ENCODE assay signal across 8 cellular contexts in the genomic region with DNA sequence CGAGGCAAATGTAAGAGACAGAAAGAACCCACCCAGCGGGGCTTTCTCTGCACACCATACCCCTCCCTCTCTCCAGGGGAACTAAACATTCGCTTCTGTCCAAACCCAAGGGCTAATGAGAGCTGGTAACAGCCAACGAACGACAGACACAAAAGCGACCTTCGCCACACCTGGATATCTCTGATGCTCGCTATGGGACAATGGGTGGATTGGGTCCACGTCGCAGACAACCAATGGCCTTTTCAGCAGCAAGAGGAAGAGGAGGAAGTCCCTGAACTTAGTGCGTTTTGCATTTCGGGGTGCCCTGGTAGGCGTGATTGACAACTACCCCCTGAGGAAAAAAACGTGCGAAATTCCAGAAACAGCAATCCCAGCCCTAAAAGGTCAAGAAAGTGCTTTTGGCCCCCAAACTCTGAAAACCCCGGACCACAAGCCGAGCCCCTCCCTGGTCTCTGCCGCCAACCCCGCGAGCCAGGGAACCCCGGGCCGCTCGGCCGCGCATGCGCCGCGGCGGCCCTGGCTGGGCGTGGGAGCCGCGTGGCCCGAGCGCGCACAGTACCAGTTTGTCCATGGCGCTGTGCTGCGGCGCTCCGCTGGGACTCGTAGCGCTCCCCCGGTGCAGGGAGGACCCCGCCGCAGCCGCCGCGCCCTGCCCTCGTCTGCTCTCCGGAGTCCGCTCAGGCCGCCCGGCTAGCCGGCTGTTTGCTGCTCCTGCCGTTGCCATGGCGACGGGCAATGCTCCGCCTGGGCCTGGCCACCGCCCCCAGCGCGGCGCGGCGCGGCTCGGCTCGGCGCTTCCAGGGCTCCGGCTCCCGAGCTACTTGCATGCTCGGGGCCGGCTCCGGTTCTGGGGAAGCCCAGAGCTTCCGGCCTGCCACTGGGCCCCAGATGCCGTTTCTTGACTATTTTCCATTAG.
A peak's percentile ranks its signal among the peaks of the same experiment; 100 is the strongest.
DNase-seq lines count a peak whose midpoint lies in the region; ATAC-seq and TF ChIP-seq lines count a peak whose summit lies in the region.

No MANE protein-coding gene starts in this region.

- peaks cover 2% of the 10 kb centered on the region for H3K36me3 Mint-ChIP-seq in activated naive CD8-positive, alpha-beta T cell treated with anti-CD3 and anti-CD28 coated beads, Interleukin-2, amount 50 U/mL, for 24 hours (ENCODE audit: low read depth)

- H3K4me1 ChIP-seq in NT2/D1 (ENCODE audit: insufficient read depth, insufficient read length) (no peaks in the 10 kb centered on the region), cardiac muscle cell (ENCODE audit: low read depth) (peaks cover 3% of the 10 kb centered on the region), urinary bladder (ENCODE audit: insufficient read depth) (no peaks in the 10 kb centered on the region)

- ATAC-seq in GM21529 (IDR thresholded peaks at IDR 0.05; ENCODE audit: unreplicated experiment) = peak; percentile 92
- ATAC-seq in activated naive CD8-positive, alpha-beta T cell treated with anti-CD3 and anti-CD28 coated beads, Interleukin-2, amount 50 U/mL, for 24 hours = peak; percentile 93

- H3K4me1 Mint-ChIP-seq in activated naive CD8-positive, alpha-beta T cell treated with anti-CD3 and anti-CD28 coated beads, Interleukin-2, amount 50 U/mL, for 24 hours = peaks cover 11% of the 10 kb centered on the region

- H3K9me3 ChIP-seq in NT2/D1 (ENCODE audit: insufficient read depth, low read length) = no peaks in the 10 kb centered on the region
- no peaks in the 10 kb centered on the region for H3K9me3 ChIP-seq in cardiac muscle cell (ENCODE audit: low read depth)

- H3K4me3 Mint-ChIP-seq in activated naive CD8-positive, alpha-beta T cell treated with anti-CD3 and anti-CD28 coated beads, Interleukin-2, amount 50 U/mL, for 24 hours = peak overlapping the region; percentile 78

- TF ChIP-seq CTCF in cardiac muscle cell (IDR thresholded peaks at IDR 0.05; ENCODE audit: low read depth, low read length) = no peak

- H3K27me3 ChIP-seq in NT2/D1 (ENCODE audit: insufficient read depth, insufficient read length) (no peaks in the 10 kb centered on the region), cardiac muscle cell (no peaks in the 10 kb centered on the region)

- peak; percentile 94 for DNase-seq in EL
- peak in 65 of 76 experiments; percentile 2 to 77 (median 44) for DNase-seq in HUDEP-2 (lab: John Stamatoyannopoulos, UW; ENCODE audit: unreplicated experiment in 76 of 76)
- peak; percentile 80 for DNase-seq in NT2/D1 (ENCODE audit: low read depth, low spot score)
- peak; percentile 59 for DNase-seq in activated naive CD8-positive, alpha-beta T cell treated with anti-CD3 and anti-CD28 coated beads, Interleukin-2, amount 50 U/mL, for 24 hours
- DNase-seq in cardiac muscle cell (ENCODE audit: low read depth in 1 of 2, low spot score in 1 of 2) = peak; percentile 92 to 93
- peak; percentile 76 for DNase-seq in occipital lobe (lab: John Stamatoyannopoulos, UW)

- 1% methylated on average over 74 of the region's 74 CpGs for WGBS in urinary bladder

- H3K27ac Mint-ChIP-seq in activated naive CD8-positive, alpha-beta T cell treated with anti-CD3 and anti-CD28 coated beads, Interleukin-2, amount 50 U/mL, for 24 hours = no peak overlapping the region

- no peaks in the 10 kb centered on the region for H3K9me3 Mint-ChIP-seq in activated naive CD8-positive, alpha-beta T cell treated with anti-CD3 and anti-CD28 coated beads, Interleukin-2, amount 50 U/mL, for 24 hours

- peak overlapping the region; percentile 79 for H3K9ac ChIP-seq in NT2/D1 (ENCODE audit: insufficient read length, low read depth)

- H3K4me3 ChIP-seq in NT2/D1 (ENCODE audit: insufficient read length, low read depth) (peak overlapping the region; percentile 54), cardiac muscle cell (peak overlapping the region; percentile 60), urinary bladder (ENCODE audit: low read depth, low read length) (peak overlapping the region; percentile 44)

- H3K27ac ChIP-seq in cardiac muscle cell (peak overlapping the region; percentile 8), urinary bladder (ENCODE audit: low read depth) (peak overlapping the region; percentile 2)

- H3K27me3 Mint-ChIP-seq in activated naive CD8-positive, alpha-beta T cell treated with anti-CD3 and anti-CD28 coated beads, Interleukin-2, amount 50 U/mL, for 24 hours = peaks cover 49% of the 10 kb centered on the region

- no peaks in the 10 kb centered on the region for H3K36me3 ChIP-seq in NT2/D1 (ENCODE audit: insufficient read depth, insufficient read length, low read length)
- no peaks in the 10 kb centered on the region for H3K36me3 ChIP-seq in cardiac muscle cell
- H3K36me3 ChIP-seq in urinary bladder (ENCODE audit: insufficient read depth) = no peaks in the 10 kb centered on the region

Comparison
In these comparisons a context has a peak if more than half of its experiments do, and no peak if none do; other contexts are left out.
1. Peak in every context shown above with its lines: DNase-seq, ATAC-seq, H3K4me3 ChIP-seq and H3K27ac ChIP-seq.
2. DNase-seq: peak in every context shown above with its lines; median percentile 94 in EL; 92 in cardiac muscle cell; 80 in NT2/D1; 76 in occipital lobe; 59 in activated naive CD8-positive, alpha-beta T cell treated with anti-CD3 and anti-CD28 coated beads, Interleukin-2, amount 50 U/mL, for 24 hours; 44 in HUDEP-2.